In the genomic region with DNA sequence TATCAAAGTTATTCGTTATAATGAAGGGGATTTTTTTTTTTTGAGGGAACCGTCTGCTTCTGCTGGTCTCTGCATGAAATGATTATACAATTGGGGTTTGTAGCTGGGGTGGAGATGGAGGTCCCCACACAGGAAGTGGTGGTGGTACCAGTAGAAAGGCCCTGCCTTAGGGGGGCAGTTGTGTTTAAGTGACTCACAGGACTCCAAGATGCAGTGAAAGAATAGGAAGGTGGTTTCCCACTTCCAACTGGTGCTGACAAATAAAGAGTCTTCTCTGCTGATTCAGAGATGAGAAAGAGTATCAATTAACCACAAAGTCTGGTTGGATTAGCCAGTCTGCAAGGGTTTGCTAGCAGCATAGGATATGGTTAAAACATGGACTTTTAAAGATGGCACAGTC, we compare ENCODE assay signal across 19 cellular contexts.
A peak's percentile ranks its signal among the peaks of the same experiment; 100 is the strongest.
DNase-seq lines count a peak whose midpoint lies in the region; ATAC-seq and TF ChIP-seq lines count a peak whose summit lies in the region.
"Had no signal": no experiment of that assay in that cellular context is flagged by ENCODE, and none has a peak within 500 bp of the region (broad histone marks: within the 10 kb centered on the region; RNA-seq: fewer than 3 reads in every experiment).

No MANE protein-coding gene starts in this region.

- in situ Hi-C loops in Caki2 (cut with HindIII; ENCODE audit: low pct_unique_long_range_greater_than_20kb, low sequenced_read_pairs): no loop called here

- no TSS peak for BruUV-seq in Calu3 (replicated peaks; lab: Mats Ljungman, UMichigan)

- DNase-seq in A172 (ENCODE audit: low spot score) (peak; percentile 63), Caki2 (ENCODE audit: low read depth) (peak; percentile 28), iris pigment epithelial cell (ENCODE audit: low read depth) (peak; percentile 42), Calu3 (no peak), left colon (no peak), SW480 (ENCODE audit: low spot score) (no peak), cerebellum (ENCODE audit: low spot score) (no peak)
- DNase-seq: activated CD8-positive, alpha-beta memory T cell treated with anti-CD3 and anti-CD28 coated beads, Interleukin-2, amount 50 U/mL, for 48 hours; aorta; colonic mucosa; DMS 273 treated with DMSO at 0.1 percent for 48 hours; HCEC 1CT; immature natural killer cell; mesendoderm; NCI-H146; transverse colon had no signal

- intact Hi-C loops in Calu3 (cut with micrococcal nuclease; ENCODE audit: unreplicated experiment): no loop called here
- intact Hi-C loops in left colon (cut with DNase I, micrococcal nuclease): no loop called here

- no peak for TF ChIP-seq CTCF in Calu3 (IDR thresholded peaks at IDR 0.05; ENCODE audit: unreplicated experiment)

- no peak overlapping the region for H3K4me3 Mint-ChIP-seq in activated T-helper 17 cell treated with anti-CD3 and anti-CD28 coated beads, Interleukin-2, amount 50 U/mL, for 72 hours
- H3K4me3 Mint-ChIP-seq in Calu3 (ENCODE audit: low read depth, unreplicated experiment): no peak overlapping the region
- H3K4me3 Mint-ChIP-seq: immature natural killer cell, nephron had no signal

- CTCF ChIA-PET in Calu3 (lab: Charles Lee): no interaction called here

- H3K36me3 Mint-ChIP-seq in activated T-helper 17 cell treated with anti-CD3 and anti-CD28 coated beads, Interleukin-2, amount 50 U/mL, for 72 hours (ENCODE audit: low read depth): no peaks in the 10 kb centered on the region
- H3K36me3 Mint-ChIP-seq in Calu3 (ENCODE audit: insufficient read depth, unreplicated experiment): no peaks in the 10 kb centered on the region
- H3K36me3 Mint-ChIP-seq: immature natural killer cell had no signal

- no peak overlapping the region for H3K27ac Mint-ChIP-seq in activated T-helper 17 cell treated with anti-CD3 and anti-CD28 coated beads, Interleukin-2, amount 50 U/mL, for 72 hours
- H3K27ac Mint-ChIP-seq in Calu3 (ENCODE audit: unreplicated experiment): no peak overlapping the region
- H3K27ac Mint-ChIP-seq: immature natural killer cell, nephron had no signal

- H3K9me3 Mint-ChIP-seq in activated T-helper 17 cell treated with anti-CD3 and anti-CD28 coated beads, Interleukin-2, amount 50 U/mL, for 72 hours: peaks cover 4% of the 10 kb centered on the region
- H3K9me3 Mint-ChIP-seq in Calu3 (ENCODE audit: low read depth, unreplicated experiment): peaks cover 5% of the 10 kb centered on the region
- H3K9me3 Mint-ChIP-seq: nephron had no signal

- H3K4me1 Mint-ChIP-seq in activated T-helper 17 cell treated with anti-CD3 and anti-CD28 coated beads, Interleukin-2, amount 50 U/mL, for 72 hours: peaks cover 5% of the 10 kb centered on the region
- H3K4me1 Mint-ChIP-seq in Calu3 (ENCODE audit: low read depth, unreplicated experiment): no peaks in the 10 kb centered on the region
- H3K4me1 Mint-ChIP-seq: immature natural killer cell, nephron had no signal

- H3K27me3 Mint-ChIP-seq in activated T-helper 17 cell treated with anti-CD3 and anti-CD28 coated beads, Interleukin-2, amount 50 U/mL, for 72 hours: no peaks in the 10 kb centered on the region
- H3K27me3 Mint-ChIP-seq in Calu3 (ENCODE audit: unreplicated experiment): no peaks in the 10 kb centered on the region

- peak; percentile 78 for ATAC-seq in activated T-helper 17 cell treated with anti-CD3 and anti-CD28 coated beads, Interleukin-2, amount 50 U/mL, for 72 hours (replicated peaks)
- no peak for ATAC-seq in left colon
- ATAC-seq: Panc1 had no signal

Comparison
In these comparisons a context has a peak if more than half of its experiments do, and no peak if none do; other contexts are left out.
1. DNase-seq: peak in A172 (single experiment), Caki2 (single experiment) and iris pigment epithelial cell (single experiment); none in Calu3 (single experiment), left colon (0 of 2), SW480 (single experiment) and cerebellum (single experiment).